ENCODE assay signal across 23 cellular contexts in the genomic region with DNA sequence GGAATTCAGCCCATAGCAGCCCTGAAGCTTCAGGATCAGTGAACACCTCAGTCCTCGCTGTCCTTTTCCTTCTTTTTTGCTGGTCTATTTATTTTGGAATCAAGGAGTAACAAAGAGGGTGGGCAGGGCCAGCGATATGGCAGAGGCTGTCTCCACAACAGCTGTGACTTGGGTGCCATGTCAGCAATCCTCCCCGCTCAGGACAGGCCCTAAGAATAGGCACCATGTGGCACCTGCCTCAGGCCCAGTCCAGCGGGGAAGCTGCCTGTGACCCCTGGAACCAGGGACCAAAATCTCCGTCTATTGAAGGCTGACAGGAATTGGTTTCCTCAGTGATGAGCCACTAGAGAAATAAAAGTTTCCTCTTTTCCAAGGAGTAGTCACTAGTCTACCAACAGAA. TPM values are rescaled to one million over a fixed set of nuclear protein-coding genes. Genes with fewer than 3 reads are reported as not detected.
A peak's percentile ranks its signal among the peaks of the same experiment; 100 is the strongest.
DNase-seq lines count a peak whose midpoint lies in the region; ATAC-seq and TF ChIP-seq lines count a peak whose summit lies in the region.
"Had no signal": no experiment of that assay in that cellular context is flagged by ENCODE, and none has a peak within 500 bp of the region (broad histone marks: within the 10 kb centered on the region; RNA-seq: fewer than 3 reads in every experiment).

No MANE protein-coding gene starts in this region.

- H3K79me1 ChIP-seq in mesendoderm (ENCODE audit: low read length) = no peaks in the 10 kb centered on the region

- no peaks in the 10 kb centered on the region for H3K36me3 Mint-ChIP-seq in stimulated activated effector memory CD8-positive, alpha-beta T cell treated with anti-CD3 and anti-CD28 coated beads, Interleukin-12 subunit alpha, Interleukin-12 subunit beta, amount 100 ng/mL, for 72 hours
- H3K36me3 Mint-ChIP-seq: CD4-positive, alpha-beta memory T cell had no signal

- H3K27ac ChIP-seq in heart left ventricle (peak overlapping the region in 1 of 12 donors; percentile 39), left ventricle myocardium inferior (replicated peaks) (no peak overlapping the region), mesendoderm (ENCODE audit: low read depth, low read length) (no peak overlapping the region)

- TF ChIP-seq POLR2A in heart left ventricle (IDR thresholded peaks at IDR 0.05) = no peak

- intact Hi-C loops in heart left ventricle (cut with DNase I) = no loop called here
- intact Hi-C loops in left ventricle myocardium inferior (cut with micrococcal nuclease) = no loop called here

- no peak overlapping the region for H4K8ac ChIP-seq in mesendoderm (ENCODE audit: low read depth, low read length)

- TF ChIP-seq CTCF in heart left ventricle (IDR thresholded peaks at IDR 0.05) = no peak
- TF ChIP-seq CTCF in left ventricle myocardium inferior (IDR thresholded peaks at IDR 0.05; ENCODE audit: borderline replicate concordance) = no peak

- no peak overlapping the region for H3K4me3 ChIP-seq in heart left ventricle
- H3K4me3 ChIP-seq in left ventricle myocardium inferior = no peak overlapping the region
- no peak overlapping the region for H3K4me3 ChIP-seq in mesendoderm (ENCODE audit: low read length)
- H3K4me3 ChIP-seq: GM23338 had no signal

- H3K36me3 ChIP-seq in heart left ventricle (no peaks in the 10 kb centered on the region), left ventricle myocardium inferior (no peaks in the 10 kb centered on the region), mesendoderm (ENCODE audit: control insufficient read depth, insufficient read depth, low read length) (no peaks in the 10 kb centered on the region)

- no peaks in the 10 kb centered on the region for H3K27me3 ChIP-seq in heart left ventricle
- H3K27me3 ChIP-seq in left ventricle myocardium inferior (ENCODE audit: low read depth) = no peaks in the 10 kb centered on the region
- H3K27me3 ChIP-seq in mesendoderm (ENCODE audit: insufficient read depth, low read length, poor library complexity) = no peaks in the 10 kb centered on the region

- H3K4me3 Mint-ChIP-seq in stimulated activated effector memory CD8-positive, alpha-beta T cell treated with anti-CD3 and anti-CD28 coated beads, Interleukin-12 subunit alpha, Interleukin-12 subunit beta, amount 100 ng/mL, for 72 hours = no peak overlapping the region
- H3K4me3 Mint-ChIP-seq: CD4-positive, alpha-beta memory T cell; GM23338; H9 had no signal

- WGBS in heart left ventricle, 4 donors = 53 to 64% (median 59%) methylated on average over 5 of the region's 5 CpGs
- WGBS in mesendoderm (ENCODE audit: extremely low coverage, insufficient coverage, low lambda C conversion rate) = no CpG with 5 or more reads among the region's 5 CpGs

- peak overlapping the region; percentile 36 for H3K56ac ChIP-seq in mesendoderm (ENCODE audit: low read length)

- H3K23ac ChIP-seq in mesendoderm (ENCODE audit: low read length) = no peak overlapping the region

- H3K9me3 Mint-ChIP-seq in stimulated activated effector memory CD8-positive, alpha-beta T cell treated with anti-CD3 and anti-CD28 coated beads, Interleukin-12 subunit alpha, Interleukin-12 subunit beta, amount 100 ng/mL, for 72 hours = no peaks in the 10 kb centered on the region
- H3K9me3 Mint-ChIP-seq: GM23338, H9 had no signal

- H3K4me1 ChIP-seq in heart left ventricle (peaks cover 0 to 30% (median 0%) of the 10 kb centered on the region in 12 donors), left ventricle myocardium inferior (peaks cover 25% of the 10 kb centered on the region), mesendoderm (ENCODE audit: control insufficient read depth, low read depth, low read length) (peaks cover 2% of the 10 kb centered on the region)

- ATAC-seq in heart left ventricle (peak in 3 of 4 donors; percentile 43 to 57 (median 56)), HG03457 (IDR thresholded peaks at IDR 0.05; ENCODE audit: unreplicated experiment) (no peak), HG02759 (IDR thresholded peaks at IDR 0.05; ENCODE audit: unreplicated experiment) (no peak)
- ATAC-seq in stimulated activated effector memory CD8-positive, alpha-beta T cell treated with anti-CD3 and anti-CD28 coated beads, Interleukin-12 subunit alpha, Interleukin-12 subunit beta, amount 100 ng/mL, for 72 hours = peak; percentile 45
- ATAC-seq: HCT116 had no signal

- peak overlapping the region; percentile 75 for H2AK5ac ChIP-seq in mesendoderm (ENCODE audit: low read length)

- no peak overlapping the region for H3K4ac ChIP-seq in mesendoderm (ENCODE audit: low read depth, low read length)

- H3K4me2 ChIP-seq in mesendoderm (ENCODE audit: low read length) = no peak overlapping the region
- H3K4me2 ChIP-seq: GM23338 had no signal

- no peak overlapping the region for H2BK120ac ChIP-seq in mesendoderm (ENCODE audit: low read depth, low read length)

- no peaks in the 10 kb centered on the region for H3K79me2 ChIP-seq in mesendoderm (ENCODE audit: control insufficient read depth, insufficient read depth, low read length)

- H4K5ac ChIP-seq in mesendoderm (ENCODE audit: low read length) = peak overlapping the region; percentile 21

- H2BK15ac ChIP-seq in mesendoderm (replicated peaks; ENCODE audit: low read depth) = no peak overlapping the region

- H3K4me1 Mint-ChIP-seq in stimulated activated effector memory CD8-positive, alpha-beta T cell treated with anti-CD3 and anti-CD28 coated beads, Interleukin-12 subunit alpha, Interleukin-12 subunit beta, amount 100 ng/mL, for 72 hours = no peaks in the 10 kb centered on the region
- H3K4me1 Mint-ChIP-seq: CD4-positive, alpha-beta memory T cell had no signal

- H3K9me3 ChIP-seq in heart left ventricle (peaks cover 0 to 5% (median 0%) of the 10 kb centered on the region in 12 donors), left ventricle myocardium inferior (replicated peaks) (no peaks in the 10 kb centered on the region)

- no peak for DNase-seq in heart left ventricle
- DNase-seq in left ventricle myocardium inferior = no peak
- no peak for DNase-seq in mesendoderm
- DNase-seq in myocyte (ENCODE audit: low read depth) = peak; percentile 31
- DNase-seq in stimulated activated effector memory CD8-positive, alpha-beta T cell treated with anti-CD3 and anti-CD28 coated beads, Interleukin-12 subunit alpha, Interleukin-12 subunit beta, amount 100 ng/mL, for 72 hours (ENCODE audit: low spot score in 2 of 2) = no peak
- DNase-seq: C1 segment of cervical spinal cord; Calu3; CD4-positive, alpha-beta memory T cell; COR-L47; DMS53; DMS79 treated with DMSO at 0.1 percent for 48 hours; GF-D8 had no signal

- no peak overlapping the region for H3K18ac ChIP-seq in mesendoderm (ENCODE audit: low read length)

- H3K27ac Mint-ChIP-seq in stimulated activated effector memory CD8-positive, alpha-beta T cell treated with anti-CD3 and anti-CD28 coated beads, Interleukin-12 subunit alpha, Interleukin-12 subunit beta, amount 100 ng/mL, for 72 hours = no peak overlapping the region
- H3K27ac Mint-ChIP-seq: CD4-positive, alpha-beta memory T cell; GM23338; H9 had no signal

- no peak overlapping the region for H2BK5ac ChIP-seq in mesendoderm (ENCODE audit: low read length)

- H3K9ac ChIP-seq in mesendoderm (ENCODE audit: low read length) = no peak overlapping the region

RNA-seq across cellular contexts. Expression of gene TNR, which starts 58.6 kb away (rescaled TPM):
- under 1 TPM in 1 of 9 donors, not detected in 8; 0.17 TPM for total RNA-seq in heart left ventricle
- under 1 TPM in 1 of 2 donors, not detected in 1; 0.01 TPM for polyA plus RNA-seq in heart left ventricle
- total RNA-seq in left ventricle myocardium inferior = 0.03 TPM
- polyA plus RNA-seq in mesendoderm (2013, experiment 1 of 2) = 0.01 TPM
- 0.04 TPM for polyA plus RNA-seq in mesendoderm (2013, experiment 2 of 2)
- total RNA-seq in myocyte = not detected in 2 replicates
- not detected for polyA plus RNA-seq in myocyte (2012)
- total RNA-seq: A172; A673; Calu3; CD4-positive, alpha-beta memory T cell; Daoy; G401; GM23338; H4 had no signal
- polyA plus RNA-seq: BJ; CD4-positive, alpha-beta memory T cell; GM23338 had no signal

Comparison
In these comparisons a context has a peak if more than half of its experiments do, and no peak if none do; other contexts are left out.
1. ATAC-seq: peak in heart left ventricle (3 of 4) and stimulated activated effector memory CD8-positive, alpha-beta T cell treated with anti-CD3 and anti-CD28 coated beads, Interleukin-12 subunit alpha, Interleukin-12 subunit beta, amount 100 ng/mL, for 72 hours (single experiment); none in HG03457 (single experiment) and HG02759 (single experiment).